In genomic region chr1:94321662-94322061, GRCh38 we compare ENCODE assay signal across 18 cellular contexts.
DNase-seq lines count a peak whose midpoint lies in the region; ATAC-seq and TF ChIP-seq lines count a peak whose summit lies in the region.
"Had no signal": no experiment of that assay in that cellular context is flagged by ENCODE, and none has a peak within 500 bp of the region (broad histone marks: within the 10 kb centered on the region; RNA-seq: fewer than 3 reads in every experiment).

No MANE protein-coding gene starts in this region.

- ATAC-seq in RWPE2 (ENCODE audit: low read depth) (no peak), HG02970 (IDR thresholded peaks at IDR 0.05; ENCODE audit: low FRiP score, unreplicated experiment) (no peak)
- ATAC-seq: lower lobe of right lung; naive thymus-derived CD8-positive, alpha-beta T cell; psoas muscle had no signal

- H3K27ac Mint-ChIP-seq in nephron, result peak overlapping the region; percentile 39 to 75 (median 69)
- H3K27ac Mint-ChIP-seq: activated CD4-positive, alpha-beta memory T cell treated with anti-CD3 and anti-CD28 coated beads for 36 hours; CD14-positive monocyte; dendritic cell treated with granulocyte-macrophage colony-stimulating factor and Interleukin-4, amounts not matched to agents 40 ng/mL and 50 ng/mL, for 4 days; naive thymus-derived CD8-positive, alpha-beta T cell had no signal

- H3K9me3 ChIP-seq in RWPE2 (ENCODE audit: severe bottlenecking), result no peaks in the 10 kb centered on the region
- H3K9me3 ChIP-seq: HAP-1, lower lobe of right lung, psoas muscle had no signal

- peak overlapping the region; percentile 100 for H3K27ac ChIP-seq in RWPE2 (ENCODE audit: poor library complexity, severe bottlenecking)
- H3K27ac ChIP-seq: psoas muscle had no signal

- intact Hi-C loops in posterior vena cava (cut with DNase I), result no loop called here

- TF ChIP-seq CTCF in RWPE2 (IDR thresholded peaks at IDR 0.05; ENCODE audit: poor library complexity, severe bottlenecking), result no peak
- no peak for TF ChIP-seq CTCF in nephron (IDR thresholded peaks at IDR 0.05; ENCODE audit: unreplicated experiment in 3 of 3)

- peak; percentile 42 for DNase-seq in EL
- DNase-seq in LHCN-M2 (ENCODE audit: low read depth), result peak; percentile 42
- DNase-seq in RWPE2 (ENCODE audit: low spot score), result no peak
- DNase-seq in posterior vena cava (ENCODE audit: low spot score), result no peak
- DNase-seq in NOMO-1 (lab: John Stamatoyannopoulos, UW; ENCODE audit: unreplicated experiment in 2 of 2), result no peak
- DNase-seq: activated CD4-positive, alpha-beta memory T cell treated with anti-CD3 and anti-CD28 coated beads for 36 hours; activated T-cell treated with anti-CD3 and anti-CD28 coated beads, Interleukin-2, amount 50 U/mL, for 48 hours; DMS79 treated with DMSO at 0.1 percent for 48 hours; lower lobe of right lung; naive thymus-derived CD8-positive, alpha-beta T cell; NCI-H187 treated with DMSO at 0.1 percent for 48 hours; NCI-H524 treated with DMSO at 0.1 percent for 48 hours; psoas muscle had no signal

- no peak overlapping the region for H3K4me3 ChIP-seq in RWPE2 (ENCODE audit: severe bottlenecking)
- H3K4me3 ChIP-seq: HAP-1, lower lobe of right lung, psoas muscle had no signal

- no peak overlapping the region for H3K4me3 Mint-ChIP-seq in nephron
- H3K4me3 Mint-ChIP-seq: activated CD4-positive, alpha-beta memory T cell treated with anti-CD3 and anti-CD28 coated beads for 36 hours; dendritic cell treated with granulocyte-macrophage colony-stimulating factor and Interleukin-4, amounts not matched to agents 40 ng/mL and 50 ng/mL, for 4 days; naive thymus-derived CD8-positive, alpha-beta T cell had no signal

- peaks cover 61% of the 10 kb centered on the region for H3K4me1 ChIP-seq in RWPE2 (ENCODE audit: insufficient read depth, poor library complexity, severe bottlenecking)
- H3K4me1 ChIP-seq: HAP-1 had no signal

- no peaks in the 10 kb centered on the region for H3K36me3 Mint-ChIP-seq in nephron (ENCODE audit: low read depth)
- H3K36me3 Mint-ChIP-seq: activated CD4-positive, alpha-beta memory T cell treated with anti-CD3 and anti-CD28 coated beads for 36 hours; CD14-positive monocyte; naive thymus-derived CD8-positive, alpha-beta T cell had no signal

- H3K36me3 ChIP-seq in RWPE2 (ENCODE audit: low read depth), result no peaks in the 10 kb centered on the region
- H3K36me3 ChIP-seq: HAP-1, lower lobe of right lung had no signal

- peaks cover 65% of the 10 kb centered on the region for H3K4me1 Mint-ChIP-seq in nephron
- H3K4me1 Mint-ChIP-seq: naive thymus-derived CD8-positive, alpha-beta T cell had no signal

- no peaks in the 10 kb centered on the region for H3K27me3 Mint-ChIP-seq in nephron (ENCODE audit: low read depth)

- H3K27me3 ChIP-seq in RWPE2 (ENCODE audit: insufficient read depth, poor library complexity, severe bottlenecking), result no peaks in the 10 kb centered on the region

- no peaks in the 10 kb centered on the region for H3K9me3 Mint-ChIP-seq in nephron
- H3K9me3 Mint-ChIP-seq: activated CD4-positive, alpha-beta memory T cell treated with anti-CD3 and anti-CD28 coated beads for 36 hours; CD14-positive monocyte; dendritic cell treated with granulocyte-macrophage colony-stimulating factor and Interleukin-4, amounts not matched to agents 40 ng/mL and 50 ng/mL, for 4 days; naive thymus-derived CD8-positive, alpha-beta T cell had no signal

Comparison
In these comparisons a context has a peak if more than half of its experiments do, and no peak if none do; other contexts are left out.
1. DNase-seq: peak in EL (single experiment) and LHCN-M2 (single experiment); none in RWPE2 (single experiment), posterior vena cava (single experiment) and NOMO-1 (0 of 2).